In the genomic region with DNA sequence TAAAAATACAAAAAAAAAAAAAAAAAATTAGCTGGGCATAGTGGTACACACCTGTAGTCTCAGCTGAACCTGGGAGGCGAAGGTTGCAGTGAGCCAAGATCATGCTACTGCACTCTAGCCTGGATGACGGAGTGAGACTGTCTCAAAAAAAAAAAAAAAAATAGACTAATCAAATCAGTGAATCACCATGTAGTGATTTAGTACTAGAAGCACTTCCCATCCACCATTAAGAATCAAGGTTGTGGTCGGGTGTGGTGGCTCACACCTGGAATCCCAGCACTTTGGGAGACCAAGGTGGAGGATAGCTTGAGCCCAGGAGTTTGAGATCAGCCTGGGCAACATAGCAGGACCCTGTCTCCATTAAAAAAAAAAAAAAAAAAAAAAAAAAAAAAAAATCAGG, we compare ENCODE assay signal across 8 cellular contexts. TPM values are rescaled to one million over a fixed set of nuclear protein-coding genes. Genes with fewer than 3 reads are reported as not detected.
"Had no signal": no experiment of that assay in that cellular context is flagged by ENCODE, and none has a peak within 500 bp of the region (broad histone marks: within the 10 kb centered on the region; RNA-seq: fewer than 3 reads in every experiment).

No MANE protein-coding gene starts in this region.

RNA-seq across cellular contexts. Expression of a gene that starts 24.1 kb away (rescaled TPM):
- total RNA-seq: MCF 10A, OCI-LY7, PC-9, SK-MEL-5 had no signal

RNA-seq across cellular contexts. Expression of a gene that starts 54.9 kb away (rescaled TPM):
- total RNA-seq: NCI-H460, PC-9, Right ventricle myocardium inferior, RPMI7951, SJCRH30, SK-MEL-5 had no signal
